Comparison of ENCODE assay signal across 29 cellular contexts in the genomic region with DNA sequence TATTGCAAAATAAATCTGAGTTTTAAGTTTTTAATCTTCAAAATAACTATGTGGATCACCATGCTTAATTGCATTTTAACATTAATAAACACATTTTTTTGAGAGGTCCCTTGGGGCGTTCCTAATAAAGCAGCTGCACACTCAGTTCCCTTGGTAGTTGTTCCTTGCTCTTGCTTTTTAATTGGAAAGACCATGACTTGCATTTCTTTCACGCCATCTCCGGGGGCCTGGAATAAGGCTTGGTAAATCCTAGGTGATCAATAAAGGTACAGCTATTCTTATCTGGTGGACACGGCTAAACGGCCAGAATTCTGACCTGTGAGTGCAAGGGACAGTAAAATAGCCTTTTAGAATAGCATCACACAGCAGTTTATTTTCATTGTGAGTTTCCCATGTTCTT. TPM values are rescaled to one million over a fixed set of nuclear protein-coding genes. Genes with fewer than 3 reads are reported as not detected.
"Had no signal": no experiment of that assay in that cellular context is flagged by ENCODE, and none has a peak within 500 bp of the region (broad histone marks: within the 10 kb centered on the region; RNA-seq: fewer than 3 reads in every experiment).

No MANE protein-coding gene starts in this region.

- H3K4me3 ChIP-seq: coronary artery, esophagus muscularis mucosa, ovary, psoas muscle, right atrium auricular region, upper lobe of left lung had no signal

- H3K27ac Mint-ChIP-seq: activated B cell treated with CpG ODN at 0.5 μM for 24 hours; activated CD4-positive, alpha-beta memory T cell treated with anti-CD3 and anti-CD28 coated beads for 36 hours; activated CD4-positive, alpha-beta T cell treated with anti-CD3 and anti-CD28 coated beads for 36 hours; activated naive CD4-positive, alpha-beta T cell treated with anti-CD3 and anti-CD28 coated beads for 36 hours; activated naive CD8-positive, alpha-beta T cell treated with anti-CD3 and anti-CD28 coated beads, Interleukin-2, amount 10 ng/mL, durations not matched to agents 7 days and 5 days; natural killer cell treated with Interleukin-12 subunit alpha and Interleukin-12 subunit beta and Interleukin-15 and Interleukin-18, amount 100 ng/mL, for 72 hours had no signal

- H3K27me3 ChIP-seq: esophagus muscularis mucosa, neutrophil, ovary, right atrium auricular region, upper lobe of left lung had no signal

- ATAC-seq: activated CD4-positive, alpha-beta T cell treated with anti-CD3 and anti-CD28 coated beads for 36 hours; left ventricle myocardium superior; natural killer cell treated with Interleukin-12 subunit alpha and Interleukin-12 subunit beta and Interleukin-15 and Interleukin-18, amount 100 ng/mL, for 72 hours; psoas muscle; stimulated activated naive CD8-positive, alpha-beta T cell treated with anti-CD3 and anti-CD28 coated beads, Interleukin-15, Interleukin-2, amounts not matched to agents 100 U/mL and 50 U/mL, for 24 hours had no signal

- H3K4me3 Mint-ChIP-seq: activated B cell treated with CpG ODN at 0.5 μM for 24 hours; activated CD4-positive, alpha-beta memory T cell treated with anti-CD3 and anti-CD28 coated beads for 36 hours; activated CD4-positive, alpha-beta T cell treated with anti-CD3 and anti-CD28 coated beads for 36 hours; activated naive CD4-positive, alpha-beta T cell treated with anti-CD3 and anti-CD28 coated beads for 36 hours; activated naive CD8-positive, alpha-beta T cell treated with anti-CD3 and anti-CD28 coated beads, Interleukin-2, amount 10 ng/mL, durations not matched to agents 7 days and 5 days; natural killer cell treated with Interleukin-12 subunit alpha and Interleukin-12 subunit beta and Interleukin-15 and Interleukin-18, amount 100 ng/mL, for 72 hours had no signal

- H3K9me3 Mint-ChIP-seq: activated B cell treated with CpG ODN at 0.5 μM for 24 hours; activated CD4-positive, alpha-beta memory T cell treated with anti-CD3 and anti-CD28 coated beads for 36 hours; activated naive CD4-positive, alpha-beta T cell treated with anti-CD3 and anti-CD28 coated beads for 36 hours; natural killer cell treated with Interleukin-12 subunit alpha and Interleukin-12 subunit beta and Interleukin-15 and Interleukin-18, amount 100 ng/mL, for 72 hours had no signal

- H3K9me3 ChIP-seq: esophagus muscularis mucosa, neutrophil, ovary, psoas muscle, right atrium auricular region, upper lobe of left lung had no signal

- H3K4me1 ChIP-seq: psoas muscle had no signal

- H3K27me3 Mint-ChIP-seq: activated B cell treated with CpG ODN at 0.5 μM for 24 hours; activated CD4-positive, alpha-beta T cell treated with anti-CD3 and anti-CD28 coated beads for 36 hours; activated naive CD8-positive, alpha-beta T cell treated with anti-CD3 and anti-CD28 coated beads, Interleukin-2, amount 10 ng/mL, durations not matched to agents 7 days and 5 days; natural killer cell treated with Interleukin-12 subunit alpha and Interleukin-12 subunit beta and Interleukin-15 and Interleukin-18, amount 100 ng/mL, for 72 hours had no signal

- DNase-seq: activated B cell treated with CpG ODN at 0.5 μM for 24 hours; activated CD4-positive, alpha-beta memory T cell treated with anti-CD3 and anti-CD28 coated beads for 36 hours; activated CD4-positive, alpha-beta T cell treated with anti-CD3 and anti-CD28 coated beads for 36 hours; activated naive CD4-positive, alpha-beta T cell treated with anti-CD3 and anti-CD28 coated beads for 36 hours; activated naive CD8-positive, alpha-beta T cell treated with anti-CD3 and anti-CD28 coated beads, Interleukin-2, amount 10 ng/mL, durations not matched to agents 7 days and 5 days; activated T-cell treated with anti-CD3 and anti-CD28 coated beads, Interleukin-2, amount 50 U/mL, for 48 hours; amniotic stem cell; cerebellar nuclear complex; head of caudate nucleus; left ventricle myocardium superior; mammary epithelial cell; midbrain; ovary; psoas muscle; stimulated activated CD4-positive, alpha-beta T cell treated with anti-CD3 and anti-CD28 coated beads, Interleukin-12 subunit alpha, Interleukin-12 subunit beta, amount 100 ng/mL, for 4 hours; stimulated activated CD4-positive, alpha-beta T cell treated with anti-CD3 and anti-CD28 coated beads, Interleukin-4, amount 100 ng/mL, for 4 hours; stimulated activated naive CD8-positive, alpha-beta T cell treated with anti-CD3 and anti-CD28 coated beads, Interleukin-15, Interleukin-2, amounts not matched to agents 100 U/mL and 50 U/mL, for 24 hours; T-helper 9 cell; upper lobe of left lung had no signal

- H3K36me3 ChIP-seq: esophagus muscularis mucosa, neutrophil, ovary, right atrium auricular region, upper lobe of left lung had no signal

- H3K36me3 Mint-ChIP-seq: activated CD4-positive, alpha-beta memory T cell treated with anti-CD3 and anti-CD28 coated beads for 36 hours; activated naive CD8-positive, alpha-beta T cell treated with anti-CD3 and anti-CD28 coated beads, Interleukin-2, amount 10 ng/mL, durations not matched to agents 7 days and 5 days; natural killer cell treated with Interleukin-12 subunit alpha and Interleukin-12 subunit beta and Interleukin-15 and Interleukin-18, amount 100 ng/mL, for 72 hours had no signal

- H3K27ac ChIP-seq: coronary artery, esophagus muscularis mucosa, neutrophil, ovary, psoas muscle, right atrium auricular region, upper lobe of left lung had no signal

RNA-seq across cellular contexts. Expression of a gene that starts 14.9 kb away (rescaled TPM):
- total RNA-seq: activated B cell treated with CpG ODN at 0.5 μM for 24 hours; activated CD4-positive, alpha-beta memory T cell treated with anti-CD3 and anti-CD28 coated beads for 36 hours; activated CD4-positive, alpha-beta T cell treated with anti-CD3 and anti-CD28 coated beads for 36 hours; activated naive CD4-positive, alpha-beta T cell treated with anti-CD3 and anti-CD28 coated beads for 36 hours; activated naive CD8-positive, alpha-beta T cell treated with anti-CD3 and anti-CD28 coated beads, Interleukin-2, amount 10 ng/mL, durations not matched to agents 7 days and 5 days; bronchial epithelial cell; esophagus muscularis mucosa; frontal cortex; left ventricle myocardium superior; mammary epithelial cell; natural killer cell treated with Interleukin-12 subunit alpha and Interleukin-12 subunit beta and Interleukin-15 and Interleukin-18, amount 100 ng/mL, for 72 hours; ovary; psoas muscle; right atrium auricular region; skeletal muscle tissue; subcutaneous adipose tissue; upper lobe of left lung had no signal
- polyA plus RNA-seq: mammary epithelial cell, ovary, psoas muscle, thymus had no signal
